8 cellular contexts compared by ENCODE assay signal in the genomic region with DNA sequence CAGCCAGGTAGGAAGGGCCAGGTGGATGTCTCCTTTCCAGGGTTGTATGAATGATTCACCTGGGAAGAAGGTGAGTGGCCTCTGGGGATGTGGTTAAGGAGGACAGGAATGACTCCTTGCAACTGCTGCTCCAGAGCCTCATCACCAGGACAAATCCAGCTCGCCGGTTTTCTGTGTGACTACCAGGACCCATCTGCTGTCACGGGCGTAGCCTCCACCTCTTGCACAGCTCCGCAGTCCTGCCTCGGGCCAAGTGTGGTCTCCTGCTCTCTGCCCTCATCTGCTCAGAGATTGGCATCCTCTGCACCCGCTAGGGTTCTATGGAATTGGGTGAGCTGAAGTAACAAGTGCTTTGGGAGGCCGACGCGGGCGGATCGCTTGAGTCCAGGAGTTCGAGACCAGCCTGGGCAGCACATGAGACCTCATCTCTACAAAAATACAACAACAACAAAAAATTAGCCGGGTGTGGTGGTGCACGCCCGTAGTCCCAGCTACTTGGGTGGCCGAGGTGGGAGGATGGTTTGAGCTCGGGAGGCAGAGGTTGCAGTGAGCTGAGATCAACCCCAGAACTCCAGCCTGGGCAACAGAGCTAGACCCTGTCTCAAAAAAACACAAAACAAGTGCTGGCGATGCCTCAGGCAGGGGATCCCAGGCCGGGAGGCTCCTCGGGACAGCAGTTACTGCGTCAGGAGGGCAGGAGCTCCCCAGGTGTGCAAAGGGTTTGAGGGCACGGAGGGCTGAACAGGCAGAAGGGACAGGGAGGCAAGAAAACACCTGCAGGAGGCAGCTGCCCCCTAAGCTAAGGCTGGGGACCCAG. TPM values are rescaled to one million over a fixed set of nuclear protein-coding genes. Genes with fewer than 3 reads are reported as not detected.
DNase-seq lines count a peak whose midpoint lies in the region; ATAC-seq, FAIRE-seq and TF ChIP-seq lines count a peak whose summit lies in the region.

No MANE protein-coding gene starts in this region.

- DNase-seq in NCI-H1105 (lab: John Stamatoyannopoulos, UW), result peak; percentile 10
- no peak for DNase-seq in NCI-H1105 treated with DMSO at 0.1 percent for 48 hours (lab: John Stamatoyannopoulos, UW)
- DNase-seq in kidney, result peak; percentile 85
- DNase-seq in midbrain (lab: John Stamatoyannopoulos, UW), result no peak
- no peak for DNase-seq in NCI-H2196 (lab: John Stamatoyannopoulos, UW; ENCODE audit: unreplicated experiment)

- TF ChIP-seq CTCF in kidney (IDR thresholded peaks at IDR 0.05; ENCODE audit: borderline replicate concordance, extremely low read depth, insufficient read depth), result no peak

- H3K9me3 ChIP-seq in kidney (ENCODE audit: control insufficient read depth in 1 of 2, low read length in 2 of 2), result no peaks in the 10 kb centered on the region
- no peaks in the 10 kb centered on the region for H3K9me3 ChIP-seq in subcutaneous abdominal adipose tissue (ENCODE audit: control insufficient read depth in 5 of 5, low read length in 5 of 5)

- H3K4me3 Mint-ChIP-seq in activated naive CD8-positive, alpha-beta T cell, result peak overlapping the region; percentile 72

- H3K4me3 ChIP-seq in kidney (ENCODE audit: low read length in 2 of 2) (peak overlapping the region in 1 of 2 donors; percentile 49), subcutaneous abdominal adipose tissue (ENCODE audit: low read depth in 1 of 5, low read length in 5 of 5) (peak overlapping the region in 4 of 5 donors; percentile 60 to 91 (median 74))

- peaks cover 0 to 2% of the 10 kb centered on the region in 2 donors for H3K36me3 ChIP-seq in kidney (ENCODE audit: control insufficient read depth in 1 of 2, insufficient read depth in 2 of 2, low read length in 2 of 2)
- peaks cover 0 to 4% (median 3%) of the 10 kb centered on the region in 5 donors for H3K36me3 ChIP-seq in subcutaneous abdominal adipose tissue (ENCODE audit: control insufficient read depth in 5 of 5, insufficient read depth in 5 of 5, low read length in 5 of 5)

- H3K4me1 ChIP-seq in kidney (ENCODE audit: control insufficient read depth in 1 of 2, insufficient read depth in 1 of 2, low read depth in 1 of 2, low read length in 2 of 2) (peaks cover 0 to 5% of the 10 kb centered on the region in 2 donors), subcutaneous abdominal adipose tissue (ENCODE audit: control insufficient read depth in 5 of 5, insufficient read depth in 5 of 5, low read length in 5 of 5) (peaks cover 0 to 32% (median 30%) of the 10 kb centered on the region in 5 donors)

- no peaks in the 10 kb centered on the region for H3K27me3 ChIP-seq in subcutaneous abdominal adipose tissue (ENCODE audit: control insufficient read depth in 5 of 5, insufficient read depth in 4 of 5, low read length in 5 of 5)

- H3K27me3 Mint-ChIP-seq in activated naive CD8-positive, alpha-beta T cell, result no peaks in the 10 kb centered on the region

- peaks cover 30% of the 10 kb centered on the region for H3K4me1 Mint-ChIP-seq in activated naive CD8-positive, alpha-beta T cell (ENCODE audit: low read depth)

- no peak overlapping the region for H3K27ac ChIP-seq in kidney (ENCODE audit: low read depth in 2 of 2, low read length in 2 of 2)
- no peak overlapping the region for H3K27ac ChIP-seq in subcutaneous abdominal adipose tissue (ENCODE audit: low read depth, low read length)

- intact Hi-C loops in kidney (cut with DNase I), result loop anchor here (10.0 kb wide), 1 partner anchor 141 kb away; no protein-coding TSS in a partner anchor

- H3K27ac Mint-ChIP-seq in activated naive CD8-positive, alpha-beta T cell, result peak overlapping the region; percentile 16

- H3K9ac ChIP-seq in kidney (ENCODE audit: low read length in 2 of 2) (peak overlapping the region in 1 of 2 donors; percentile 32), subcutaneous abdominal adipose tissue (ENCODE audit: low read length in 5 of 5) (peak overlapping the region in 3 of 5 donors; percentile 60 to 68 (median 62))

- H3K9me3 Mint-ChIP-seq in activated naive CD8-positive, alpha-beta T cell (ENCODE audit: low read depth), result no peaks in the 10 kb centered on the region

- no peak for ATAC-seq in GM18519 (IDR thresholded peaks at IDR 0.05; ENCODE audit: low FRiP score, unreplicated experiment)

- H3K36me3 Mint-ChIP-seq in activated naive CD8-positive, alpha-beta T cell, result peaks cover 7% of the 10 kb centered on the region

- FAIRE-seq in kidney (lab: Jason Lieb, UNC), result no peak

RNA-seq across cellular contexts. Expression of gene D2HGDH, which starts 0.8 kb away (rescaled TPM):
- 37.0 TPM for total RNA-seq in kidney
- polyA plus RNA-seq in kidney (ENCODE audit: insufficient read depth, low read depth, low replicate concordance), result 49.3 TPM

RNA-seq across cellular contexts. Expression of gene ING5, which starts 31.8 kb away (rescaled TPM):
- 27.3 TPM for total RNA-seq in kidney
- 37.7 TPM for polyA plus RNA-seq in kidney (ENCODE audit: insufficient read depth, low read depth, low replicate concordance)

RNA-seq across cellular contexts. Expression of gene GAL3ST2, which starts 43.0 kb away (rescaled TPM):
- total RNA-seq in kidney, result 0.19 TPM
- polyA plus RNA-seq in kidney (ENCODE audit: insufficient read depth, low read depth, low replicate concordance), result 0.39 TPM

RNA-seq across cellular contexts. Expression of gene DTYMK, which starts 47.0 kb away (rescaled TPM):
- 19.0 TPM for total RNA-seq in kidney
- 27.1 TPM for polyA plus RNA-seq in kidney (ENCODE audit: insufficient read depth, low read depth, low replicate concordance)

Comparison
In these comparisons a context has a peak if more than half of its experiments do, and no peak if none do; other contexts are left out.
1. DNase-seq: peak in NCI-H1105 (single experiment) and kidney (single experiment); none in NCI-H1105 treated with DMSO at 0.1 percent for 48 hours (single experiment), midbrain (single experiment) and NCI-H2196 (single experiment).